8 cellular contexts compared by ENCODE assay signal in the genomic region with DNA sequence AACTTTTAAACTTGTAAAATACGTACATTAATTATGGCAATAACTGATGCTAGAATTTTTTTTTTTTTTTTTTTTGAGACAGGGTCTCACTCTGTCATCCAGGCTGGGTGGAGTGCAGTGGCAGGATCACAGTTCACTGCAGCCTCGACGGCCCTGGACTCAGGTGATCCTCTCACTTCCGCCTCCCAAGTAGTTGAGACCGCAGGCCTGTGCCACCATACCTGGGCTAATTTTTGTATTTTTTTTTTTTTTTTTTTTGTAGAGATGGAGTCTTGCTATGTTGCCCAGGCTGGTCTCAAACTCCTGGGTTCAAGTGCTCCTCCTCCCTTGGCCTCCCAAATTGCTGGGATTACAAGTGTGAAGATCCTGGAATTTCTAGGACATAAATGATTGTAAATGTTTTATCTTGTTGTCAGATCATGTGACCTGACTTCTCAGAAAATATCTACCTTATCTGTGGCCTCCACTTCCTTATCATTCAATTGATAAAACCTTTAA.
"Had no signal": no experiment of that assay in that cellular context is flagged by ENCODE, and none has a peak within 500 bp of the region (broad histone marks: within the 10 kb centered on the region; RNA-seq: fewer than 3 reads in every experiment).

No MANE protein-coding gene starts in this region.

- ATAC-seq: GM23338, HepG2 had no signal

- H3K27ac ChIP-seq: HL-60 had no signal

- H3K27ac Mint-ChIP-seq: HFFc6 had no signal

- DNase-seq: H9, HCEC 1CT, HFFc6, KG1 had no signal

- H2AFZ ChIP-seq: GM23338 had no signal

- H3K9me3 Mint-ChIP-seq: GM23338, H9, IgD-negative memory B cell had no signal

- H3K27me3 Mint-ChIP-seq: IgD-negative memory B cell had no signal

- H3K4me3 Mint-ChIP-seq: HFFc6 had no signal
